ENCODE assay signal across 19 cellular contexts in genomic region chr21:41422546-41423372, GRCh38. TPM values are rescaled to one million over a fixed set of nuclear protein-coding genes. Genes with fewer than 3 reads are reported as not detected.
DNase-seq lines count a peak whose midpoint lies in the region; ATAC-seq, FAIRE-seq and TF ChIP-seq lines count a peak whose summit lies in the region.
"Had no signal": no experiment of that assay in that cellular context is flagged by ENCODE, and none has a peak within 500 bp of the region (broad histone marks: within the 10 kb centered on the region; RNA-seq: fewer than 3 reads in every experiment).

No MANE protein-coding gene starts in this region.

- TF ChIP-seq EP300 in K562 (IDR thresholded peaks at IDR 0.05; ENCODE audit: low read length) = no peak

- peaks cover 12 to 35% of the 10 kb centered on the region in 2 experiments; a peak in 4 of 5 replicates for H3K27me3 ChIP-seq in K562 (ENCODE audit: control insufficient read depth in 2 of 2, insufficient read depth in 2 of 2, low read length in 2 of 2)
- H3K27me3 ChIP-seq: esophagus muscularis mucosa, foreskin keratinocyte, stomach had no signal

- H3K4me1 ChIP-seq in K562 (replicated peaks in 1 of 2; ENCODE audit: control insufficient read depth in 2 of 2, insufficient read depth in 2 of 2, low read length in 2 of 2) = peaks cover 0 to 15% of the 10 kb centered on the region in 2 experiments; a peak in 2 of 5 replicates
- H3K4me1 ChIP-seq: psoas muscle had no signal

- intact Hi-C loops in CD14-positive monocyte (cut with micrococcal nuclease) (no loop called here), K562 (cut with micrococcal nuclease) (no loop called here)

- CTCF ChIA-PET in activated CD4-positive, alpha-beta T cell treated with anti-CD3 and anti-CD28 coated beads, Interleukin-2, amount 10 ng/mL, durations not matched to agents 7 days and 5 days (lab: Charles Lee) = interaction anchor here (0.7 to 2.1 kb wide), 5 partner anchors 10 to 60 kb away, joined by 3 to 6 read pairs (median 3); no protein-coding TSS in a partner anchor
- CTCF ChIA-PET in K562 (lab: Yijun Ruan, JAX; ENCODE audit: low intra/inter-chr PET ratio) = no interaction called here

- H3K36me3 ChIP-seq in K562 (ENCODE audit: control insufficient read depth, insufficient read depth, low read length) = no peaks in the 10 kb centered on the region

- no peak for FAIRE-seq in K562 (lab: Jason Lieb, UNC)
- FAIRE-seq: GM19239 had no signal

- no peaks in the 10 kb centered on the region for H3K79me2 ChIP-seq in K562 (ENCODE audit: control insufficient read depth, insufficient read depth, low read length)

- no peak overlapping the region for H3K4me2 ChIP-seq in K562 (ENCODE audit: insufficient read depth, low read length)

- no peaks in the 10 kb centered on the region; the same call in 1 of the 2 replicates for H4K20me1 ChIP-seq in K562 (replicated peaks; ENCODE audit: control insufficient read depth, insufficient read depth, low read length)

- H3K4me3 ChIP-seq in K562 = no peak overlapping the region
- H3K4me3 ChIP-seq: esophagus muscularis mucosa, psoas muscle, stomach had no signal

- no peak overlapping the region for H3K27ac ChIP-seq in K562 (ENCODE audit: extremely low read depth, low read depth, low read length)
- H3K27ac ChIP-seq: psoas muscle had no signal

- H3K9me3 Mint-ChIP-seq in activated CD4-positive, alpha-beta T cell treated with anti-CD3 and anti-CD28 coated beads, Interleukin-2, amount 10 ng/mL, durations not matched to agents 7 days and 5 days = peaks cover 6% of the 10 kb centered on the region
- H3K9me3 Mint-ChIP-seq in CD14-positive monocyte (peaks cover 0 to 3% (median 0%) of the 10 kb centered on the region in 7 donors), osteocyte (ENCODE audit: unreplicated experiment) (no peaks in the 10 kb centered on the region)

- POLR2A ChIA-PET in activated CD4-positive, alpha-beta T cell treated with anti-CD3 and anti-CD28 coated beads, Interleukin-2, amount 10 ng/mL, durations not matched to agents 7 days and 5 days (lab: Charles Lee) = interaction anchor here (1.5 to 1.6 kb wide), 2 partner anchors 53 to 61 kb away, joined by 7 read pairs; partner anchors contain the start of gene MX2
- POLR2A ChIA-PET in K562 (lab: Yijun Ruan, JAX) = interaction anchor here (0.6 to 0.8 kb wide), 2 partner anchors 141 to 1890 kb away, joined by 3 to 4 read pairs; no protein-coding TSS in a partner anchor

- no peaks in the 10 kb centered on the region for H3K9me1 ChIP-seq in K562 (ENCODE audit: control insufficient read depth, insufficient read depth, low read length)

- no peaks in the 10 kb centered on the region for H3K9me3 ChIP-seq in K562 (replicated peaks; ENCODE audit: control insufficient read depth, insufficient read depth, low read depth, low read length)
- H3K9me3 ChIP-seq: esophagus muscularis mucosa, psoas muscle, stomach had no signal

- H2AFZ ChIP-seq in K562 (ENCODE audit: low read depth, low read length) = peak overlapping the region; percentile 65; the same call in 1 of the 2 replicates

- H3K4me1 Mint-ChIP-seq in activated CD4-positive, alpha-beta T cell treated with anti-CD3 and anti-CD28 coated beads, Interleukin-2, amount 10 ng/mL, durations not matched to agents 7 days and 5 days = peaks cover 70% of the 10 kb centered on the region
- H3K4me1 Mint-ChIP-seq in CD14-positive monocyte = peaks cover 73% of the 10 kb centered on the region
- H3K4me1 Mint-ChIP-seq in osteocyte (ENCODE audit: unreplicated experiment) = peaks cover 17% of the 10 kb centered on the region

- H3K27ac Mint-ChIP-seq in activated CD4-positive, alpha-beta T cell treated with anti-CD3 and anti-CD28 coated beads, Interleukin-2, amount 10 ng/mL, durations not matched to agents 7 days and 5 days = peak overlapping the region; percentile 100
- H3K27ac Mint-ChIP-seq in CD14-positive monocyte (peak overlapping the region in 5 of 7 donors; percentile 46 to 90 (median 85)), osteocyte (ENCODE audit: unreplicated experiment) (no peak overlapping the region)

- in situ Hi-C loops in K562 (cut with MboI) = no loop called here

- TF ChIP-seq CTCF in CD14-positive monocyte (IDR thresholded peaks at IDR 0.05) (no peak), K562 (IDR thresholded peaks at IDR 0.05 in 2 of 3, conservative IDR thresholded peaks at IDR 0.05 in 1 of 3; ENCODE audit: insufficient read depth in 2 of 3, low read depth in 1 of 3, low read length in 3 of 3) (no peak), osteocyte (IDR thresholded peaks at IDR 0.05) (no peak)

- no TSS peak for BruUV-seq in K562 (replicated peaks; lab: Mats Ljungman, UMichigan)

- H3K27me3 Mint-ChIP-seq in activated CD4-positive, alpha-beta T cell treated with anti-CD3 and anti-CD28 coated beads, Interleukin-2, amount 10 ng/mL, durations not matched to agents 7 days and 5 days = no peaks in the 10 kb centered on the region
- H3K27me3 Mint-ChIP-seq in CD14-positive monocyte (ENCODE audit: low read depth in 3 of 3) = peaks cover 3 to 16% (median 10%) of the 10 kb centered on the region in 3 donors
- H3K27me3 Mint-ChIP-seq in osteocyte (ENCODE audit: unreplicated experiment) = no peaks in the 10 kb centered on the region

- peaks cover 44% of the 10 kb centered on the region for H3K36me3 Mint-ChIP-seq in activated CD4-positive, alpha-beta T cell treated with anti-CD3 and anti-CD28 coated beads, Interleukin-2, amount 10 ng/mL, durations not matched to agents 7 days and 5 days (ENCODE audit: low read depth)
- H3K36me3 Mint-ChIP-seq in CD14-positive monocyte = peaks cover 7 to 14% of the 10 kb centered on the region in 2 donors
- no peaks in the 10 kb centered on the region for H3K36me3 Mint-ChIP-seq in osteocyte (ENCODE audit: unreplicated experiment)

- ATAC-seq in K562 (no peak), GM19463 (IDR thresholded peaks at IDR 0.05; ENCODE audit: unreplicated experiment) (no peak)
- ATAC-seq: foreskin keratinocyte, psoas muscle had no signal

- WGBS in K562 (ENCODE audit: insufficient coverage, low coverage, missing lambda C conversion rate) = 7% methylated on average over 21 of the region's 21 CpGs

- no peak overlapping the region for H3K4me3 Mint-ChIP-seq in activated CD4-positive, alpha-beta T cell treated with anti-CD3 and anti-CD28 coated beads, Interleukin-2, amount 10 ng/mL, durations not matched to agents 7 days and 5 days
- H3K4me3 Mint-ChIP-seq in CD14-positive monocyte = no peak overlapping the region
- no peak overlapping the region for H3K4me3 Mint-ChIP-seq in osteocyte (ENCODE audit: unreplicated experiment)

- no peak overlapping the region for H3K9ac ChIP-seq in K562 (ENCODE audit: insufficient read depth in 1 of 2, low read depth in 2 of 2, low read length in 2 of 2)

- TF ChIP-seq RAD21 in K562 (CRISPR knock-in tag; conservative IDR thresholded peaks at IDR 0.05 in 1 of 2, IDR thresholded peaks at IDR 0.05 in 1 of 2) = no peak

- DNase-seq in activated CD4-positive, alpha-beta T cell treated with anti-CD3 and anti-CD28 coated beads, Interleukin-2, amount 10 ng/mL, durations not matched to agents 7 days and 5 days = no peak
- DNase-seq in activated CD4-positive, alpha-beta T cell treated with anti-CD3 and anti-CD28 coated beads, Interleukin-2, amount 50 U/mL, for 4 hours = no peak
- DNase-seq in CD14-positive monocyte (ENCODE audit: low spot score) = no peak
- DNase-seq in K562 (ENCODE audit: extremely low read depth in 1 of 4, low spot score in 3 of 4) = no peak
- peak; percentile 73 for DNase-seq in osteocyte (ENCODE audit: extremely low spot score, unreplicated experiment)
- no peak for DNase-seq in foreskin melanocyte
- DNase-seq in dermis blood vessel endothelial cell = no peak
- DNase-seq: activated effector memory CD4-positive, alpha-beta T cell treated with anti-CD3 and anti-CD28 coated beads, Interleukin-2, amount 50 U/mL, for 16 hours; DMS79 treated with DMSO at 0.1 percent for 48 hours; foreskin keratinocyte; GF-D8; H7; NCI-H446; psoas muscle; stomach; trophoblast cell had no signal

- TF ChIP-seq POLR2A in K562 (conservative IDR thresholded peaks at IDR 0.05) = no peak

TF ChIP-seq in K562, 482 proteins besides CTCF, POLR2A, EP300 and RAD21 (continues in another document):
- TF ChIP-seq ZBTB7A (IDR thresholded peaks at IDR 0.05; ENCODE audit: borderline replicate concordance, control insufficient read depth, low read depth, low read length) = no peak
- no peak for TF ChIP-seq NFIC (IDR thresholded peaks at IDR 0.05)
- no peak for TF ChIP-seq NFE2L1 (tag; IDR thresholded peaks at IDR 0.05; ENCODE audit: borderline replicate concordance, low read depth)

RNA-seq across cellular contexts. Expression of gene MX1, which starts 3.3 kb away (rescaled TPM):
- total RNA-seq in activated CD4-positive, alpha-beta T cell treated with anti-CD3 and anti-CD28 coated beads, Interleukin-2, amount 10 ng/mL, durations not matched to agents 7 days and 5 days = 100 to 1,000 TPM; 722 to 723 TPM
- polyA plus RNA-seq in CD14-positive monocyte = 10 to 100 TPM; 60.5 to 73.3 TPM
- not detected in 2 replicates for total RNA-seq in K562 (2011; cell fraction: chromatin; rRNA removed; ENCODE audit: low replicate concordance)
- total RNA-seq in K562 (2011; cell fraction: nucleolus; rRNA removed) = not detected in 2 replicates
- total RNA-seq in K562 (2011; cell fraction: nucleoplasm; rRNA removed) = not detected in 2 replicates
- 0.08 TPM in 1 of 2 replicates, not detected in the other for total RNA-seq in K562 (2014; rRNA removed)
- not detected in 2 replicates for total RNA-seq in K562 (2014; rRNA removed; fragmentation: Illumina TruSeq; extraction: Trizol)
- total RNA-seq in K562 (2015; rRNA removed; fragmentation: Illumina TruSeq; extraction: Trizol) = 0.07 TPM in 1 of 2 replicates, not detected in the other
- total RNA-seq in K562 (2021) = 0.51 and 0.78 TPM in 2 replicates
- 0.07 TPM in 1 of 2 replicates, not detected in the other for polyA plus RNA-seq in K562 (2011; rRNA removed)
- not detected in 2 replicates for polyA plus RNA-seq in K562 (2011; cell fraction: cytosol; rRNA removed)
- 0.06 TPM in 1 of 2 replicates, not detected in the other for polyA plus RNA-seq in K562 (2011; cell fraction: nucleus; rRNA removed)
- polyA plus RNA-seq in K562 (2012) = 0.22 and 0.30 TPM in 2 replicates
- 0.15 TPM in 1 of 2 replicates, not detected in the other for polyA plus RNA-seq in K562 (2014; fragmentation: Illumina TruSeq; extraction: Trizol)
- not detected for polyA plus RNA-seq in K562 (2014; fragmentation: Nextera tagmentation; extraction: Ambion mirVana)
- 0.34 TPM in 1 of 2 replicates, not detected in the other for polyA plus RNA-seq in K562 (2014; rRNA removed)
- 0.14 TPM in 1 of 2 replicates, not detected in the other for polyA minus RNA-seq in K562 (2011; rRNA and poly(A)+ RNA removed)
- not detected in 2 replicates for polyA minus RNA-seq in K562 (2011; cell fraction: cytosol; rRNA and poly(A)+ RNA removed)
- not detected in 2 replicates for polyA minus RNA-seq in K562 (2011; cell fraction: nucleus; rRNA and poly(A)+ RNA removed)
- total RNA-seq in osteocyte = 4.0 and 5.0 TPM in 2 replicates
- 10.0 and 10.4 TPM in 2 replicates for total RNA-seq in dermis blood vessel endothelial cell

Comparison
In these comparisons a context has a peak if more than half of its experiments do, and no peak if none do; other contexts are left out.
1. RNA of gene MX1, which starts 3.3 kb away (total RNA-seq): 722 to 723 TPM in activated CD4-positive, alpha-beta T cell treated with anti-CD3 and anti-CD28 coated beads, Interleukin-2, amount 10 ng/mL, durations not matched to agents 7 days and 5 days; 10.0 to 10.4 TPM in dermis blood vessel endothelial cell, 4.0 to 5.0 TPM in osteocyte and 0.07 to 0.78 TPM in K562; every median in the first group is over 10 times any median in the second.